Comparison of ENCODE assay signal across 1 cellular context in genomic region chr18:34999734-35000397, GRCh38.
TF ChIP-seq lines count a peak whose summit lies in the region.

No MANE protein-coding gene starts in this region.

TF ChIP-seq in GM23338, 12 proteins besides CTCF, POLR2A, EP300 and RAD21 (continued from another document):
- TF ChIP-seq, protein P1, sequence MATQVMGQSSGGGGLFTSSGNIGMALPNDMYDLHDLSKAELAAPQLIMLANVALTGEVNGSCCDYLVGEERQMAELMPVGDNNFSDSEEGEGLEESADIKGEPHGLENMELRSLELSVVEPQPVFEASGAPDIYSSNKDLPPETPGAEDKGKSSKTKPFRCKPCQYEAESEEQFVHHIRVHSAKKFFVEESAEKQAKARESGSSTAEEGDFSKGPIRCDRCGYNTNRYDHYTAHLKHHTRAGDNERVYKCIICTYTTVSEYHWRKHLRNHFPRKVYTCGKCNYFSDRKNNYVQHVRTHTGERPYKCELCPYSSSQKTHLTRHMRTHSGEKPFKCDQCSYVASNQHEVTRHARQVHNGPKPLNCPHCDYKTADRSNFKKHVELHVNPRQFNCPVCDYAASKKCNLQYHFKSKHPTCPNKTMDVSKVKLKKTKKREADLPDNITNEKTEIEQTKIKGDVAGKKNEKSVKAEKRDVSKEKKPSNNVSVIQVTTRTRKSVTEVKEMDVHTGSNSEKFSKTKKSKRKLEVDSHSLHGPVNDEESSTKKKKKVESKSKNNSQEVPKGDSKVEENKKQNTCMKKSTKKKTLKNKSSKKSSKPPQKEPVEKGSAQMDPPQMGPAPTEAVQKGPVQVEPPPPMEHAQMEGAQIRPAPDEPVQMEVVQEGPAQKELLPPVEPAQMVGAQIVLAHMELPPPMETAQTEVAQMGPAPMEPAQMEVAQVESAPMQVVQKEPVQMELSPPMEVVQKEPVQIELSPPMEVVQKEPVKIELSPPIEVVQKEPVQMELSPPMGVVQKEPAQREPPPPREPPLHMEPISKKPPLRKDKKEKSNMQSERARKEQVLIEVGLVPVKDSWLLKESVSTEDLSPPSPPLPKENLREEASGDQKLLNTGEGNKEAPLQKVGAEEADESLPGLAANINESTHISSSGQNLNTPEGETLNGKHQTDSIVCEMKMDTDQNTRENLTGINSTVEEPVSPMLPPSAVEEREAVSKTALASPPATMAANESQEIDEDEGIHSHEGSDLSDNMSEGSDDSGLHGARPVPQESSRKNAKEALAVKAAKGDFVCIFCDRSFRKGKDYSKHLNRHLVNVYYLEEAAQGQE (IDR thresholded peaks at IDR 0.05; ENCODE audit: unreplicated experiment) = no peak
- TF ChIP-seq EZH2phosphoT487 (IDR thresholded peaks at IDR 0.05; ENCODE audit: unreplicated experiment) (no peak), ZNF331 (CRISPR knock-in tag; IDR thresholded peaks at IDR 0.05; ENCODE audit: low read depth) (no peak), POLR2AphosphoS5 (IDR thresholded peaks at IDR 0.05; ENCODE audit: low read depth) (no peak)
